11 cellular contexts compared by ENCODE assay signal in genomic region chr4:8586671-8587468, GRCh38. TPM values are rescaled to one million over a fixed set of nuclear protein-coding genes. Genes with fewer than 3 reads are reported as not detected.
DNase-seq lines count a peak whose midpoint lies in the region; ATAC-seq and TF ChIP-seq lines count a peak whose summit lies in the region.
"Had no signal": no experiment of that assay in that cellular context is flagged by ENCODE, and none has a peak within 500 bp of the region (broad histone marks: within the 10 kb centered on the region; RNA-seq: fewer than 3 reads in every experiment).

No MANE protein-coding gene starts in this region.

- H2AFZ ChIP-seq in smooth muscle cell (ENCODE audit: low read depth) = no peak overlapping the region

- WGBS in smooth muscle cell (ENCODE audit: low lambda C conversion rate) = 88% methylated on average over 37 of the region's 37 CpGs

- H3K36me3 Mint-ChIP-seq in endothelial cell (ENCODE audit: low read depth, unreplicated experiment) = no peaks in the 10 kb centered on the region
- H3K36me3 Mint-ChIP-seq: immature natural killer cell had no signal

- H3K36me3 ChIP-seq in GM06990 (ENCODE audit: control insufficient read depth, insufficient read depth, low read length) (no peaks in the 10 kb centered on the region), smooth muscle cell (ENCODE audit: low read depth) (no peaks in the 10 kb centered on the region)
- H3K36me3 ChIP-seq: Peyer's patch had no signal

- no peak overlapping the region for H3K4me3 Mint-ChIP-seq in endothelial cell (ENCODE audit: unreplicated experiment)
- H3K4me3 Mint-ChIP-seq: dendritic cell treated with granulocyte-macrophage colony-stimulating factor and Interleukin-4, amounts not matched to agents 40 ng/mL and 50 ng/mL, for 4 days; immature natural killer cell had no signal

- H3F3A ChIP-seq in smooth muscle cell (ENCODE audit: low read depth) = no peaks in the 10 kb centered on the region

- no peak for ATAC-seq in HG02885 (IDR thresholded peaks at IDR 0.05; ENCODE audit: poor library complexity, unreplicated experiment)

- no peaks in the 10 kb centered on the region for H3K79me2 ChIP-seq in smooth muscle cell (ENCODE audit: low read depth)

- H3K27ac Mint-ChIP-seq in endothelial cell (ENCODE audit: unreplicated experiment) = no peak overlapping the region
- H3K27ac Mint-ChIP-seq: dendritic cell treated with granulocyte-macrophage colony-stimulating factor and Interleukin-4, amounts not matched to agents 40 ng/mL and 50 ng/mL, for 4 days; immature natural killer cell had no signal

- H3K4me1 Mint-ChIP-seq in endothelial cell (ENCODE audit: unreplicated experiment) = no peaks in the 10 kb centered on the region
- H3K4me1 Mint-ChIP-seq: immature natural killer cell had no signal

- DNase-seq in GM06990 (ENCODE audit: extremely low read depth, insufficient read length) (no peak), HuH-7.5 (ENCODE audit: low spot score) (peak; percentile 69), T47D (ENCODE audit: low read depth in 1 of 2, low spot score in 1 of 2) (peak; percentile 35 to 54), posterior vena cava (ENCODE audit: low spot score) (peak; percentile 73), smooth muscle cell (lab: John Stamatoyannopoulos, UW; ENCODE audit: unreplicated experiment) (no peak), endothelial cell (ENCODE audit: low spot score) (no peak)
- DNase-seq: immature natural killer cell, KG1 had no signal

- no peak overlapping the region for H3K9ac ChIP-seq in smooth muscle cell (ENCODE audit: low read depth)

- no peaks in the 10 kb centered on the region; the same call in none of the 2 replicates for H3K27me3 ChIP-seq in GM06990 (replicated peaks; ENCODE audit: control insufficient read depth, insufficient read depth, low read length)
- peaks cover 28% of the 10 kb centered on the region for H3K27me3 ChIP-seq in smooth muscle cell (ENCODE audit: low read depth)
- H3K27me3 ChIP-seq: Peyer's patch had no signal

- in situ Hi-C loops in T47D (cut with HindIII; ENCODE audit: low pct_unique_long_range_greater_than_20kb, low sequenced_read_pairs) = no loop called here

- no peaks in the 10 kb centered on the region for H3K9me3 Mint-ChIP-seq in endothelial cell (ENCODE audit: unreplicated experiment)
- H3K9me3 Mint-ChIP-seq: dendritic cell treated with granulocyte-macrophage colony-stimulating factor and Interleukin-4, amounts not matched to agents 40 ng/mL and 50 ng/mL, for 4 days; immature natural killer cell had no signal

- TF ChIP-seq CTCF in GM06990 (IDR thresholded peaks at IDR 0.05; ENCODE audit: insufficient read depth, low read length, poor library complexity, severe bottlenecking) = peak; percentile 52
- no peak for TF ChIP-seq CTCF in smooth muscle cell (IDR thresholded peaks at IDR 0.05; ENCODE audit: borderline replicate concordance, insufficient read depth, poor library complexity, severe bottlenecking)
- TF ChIP-seq CTCF in endothelial cell (IDR thresholded peaks at IDR 0.05; ENCODE audit: unreplicated experiment) = no peak

- peaks cover 4% of the 10 kb centered on the region for H3K4me1 ChIP-seq in smooth muscle cell (ENCODE audit: low read depth)
- H3K4me1 ChIP-seq: Peyer's patch had no signal

- H3K27ac ChIP-seq in smooth muscle cell (ENCODE audit: low read depth) = no peak overlapping the region
- H3K27ac ChIP-seq: Peyer's patch had no signal

- no peak overlapping the region for H3K4me3 ChIP-seq in GM06990 (replicated peaks; ENCODE audit: low read depth, low read length)
- H3K4me3 ChIP-seq in smooth muscle cell = no peak overlapping the region
- H3K4me3 ChIP-seq: Peyer's patch had no signal

- H4K20me1 ChIP-seq in smooth muscle cell (ENCODE audit: low read depth) = no peaks in the 10 kb centered on the region

- H3K4me2 ChIP-seq in smooth muscle cell = no peak overlapping the region

- H3K27me3 Mint-ChIP-seq in endothelial cell (ENCODE audit: unreplicated experiment) = peaks cover 18% of the 10 kb centered on the region

- no peaks in the 10 kb centered on the region for H3K9me3 ChIP-seq in smooth muscle cell (replicated peaks; ENCODE audit: low read depth)
- H3K9me3 ChIP-seq: Peyer's patch had no signal

- intact Hi-C loops in posterior vena cava (cut with DNase I) = loop anchor here in 1 of 2 donors (5.0 kb wide), 1 partner anchor 545 kb away; no protein-coding TSS in a partner anchor

RNA-seq across cellular contexts. Expression of gene CPZ, which starts 5.7 kb away (rescaled TPM):
- 10 to 100 TPM in 1 of 2 donors, 1 to 10 TPM in 1; 5.3 to 15.6 TPM for total RNA-seq in posterior vena cava
- total RNA-seq in smooth muscle cell = 10.9 and 12.0 TPM in 2 replicates
- polyA plus RNA-seq in smooth muscle cell = 33.9 and 35.9 TPM in 2 replicates
- 0.90 TPM for total RNA-seq in endothelial cell (ENCODE audit: unreplicated experiment)
- polyA plus RNA-seq: immature natural killer cell had no signal

RNA-seq across cellular contexts. Expression of gene GPR78, which starts 6.7 kb away (rescaled TPM):
- total RNA-seq in posterior vena cava (under 1 TPM; 0.09 to 0.10 TPM), smooth muscle cell (not detected in 2 replicates), endothelial cell (ENCODE audit: unreplicated experiment) (not detected)
- 0.05 and 0.48 TPM in 2 replicates for polyA plus RNA-seq in smooth muscle cell
- total RNA-seq: Peyer's patch had no signal
- polyA plus RNA-seq: immature natural killer cell had no signal

Comparison
In these comparisons a context has a peak if more than half of its experiments do, and no peak if none do; other contexts are left out.
1. DNase-seq: peak in HuH-7.5 (single experiment), T47D (2 of 2) and posterior vena cava (single experiment); none in GM06990 (single experiment), smooth muscle cell (single experiment) and endothelial cell (single experiment).